ENCODE assay signal across 8 cellular contexts in the genomic region with DNA sequence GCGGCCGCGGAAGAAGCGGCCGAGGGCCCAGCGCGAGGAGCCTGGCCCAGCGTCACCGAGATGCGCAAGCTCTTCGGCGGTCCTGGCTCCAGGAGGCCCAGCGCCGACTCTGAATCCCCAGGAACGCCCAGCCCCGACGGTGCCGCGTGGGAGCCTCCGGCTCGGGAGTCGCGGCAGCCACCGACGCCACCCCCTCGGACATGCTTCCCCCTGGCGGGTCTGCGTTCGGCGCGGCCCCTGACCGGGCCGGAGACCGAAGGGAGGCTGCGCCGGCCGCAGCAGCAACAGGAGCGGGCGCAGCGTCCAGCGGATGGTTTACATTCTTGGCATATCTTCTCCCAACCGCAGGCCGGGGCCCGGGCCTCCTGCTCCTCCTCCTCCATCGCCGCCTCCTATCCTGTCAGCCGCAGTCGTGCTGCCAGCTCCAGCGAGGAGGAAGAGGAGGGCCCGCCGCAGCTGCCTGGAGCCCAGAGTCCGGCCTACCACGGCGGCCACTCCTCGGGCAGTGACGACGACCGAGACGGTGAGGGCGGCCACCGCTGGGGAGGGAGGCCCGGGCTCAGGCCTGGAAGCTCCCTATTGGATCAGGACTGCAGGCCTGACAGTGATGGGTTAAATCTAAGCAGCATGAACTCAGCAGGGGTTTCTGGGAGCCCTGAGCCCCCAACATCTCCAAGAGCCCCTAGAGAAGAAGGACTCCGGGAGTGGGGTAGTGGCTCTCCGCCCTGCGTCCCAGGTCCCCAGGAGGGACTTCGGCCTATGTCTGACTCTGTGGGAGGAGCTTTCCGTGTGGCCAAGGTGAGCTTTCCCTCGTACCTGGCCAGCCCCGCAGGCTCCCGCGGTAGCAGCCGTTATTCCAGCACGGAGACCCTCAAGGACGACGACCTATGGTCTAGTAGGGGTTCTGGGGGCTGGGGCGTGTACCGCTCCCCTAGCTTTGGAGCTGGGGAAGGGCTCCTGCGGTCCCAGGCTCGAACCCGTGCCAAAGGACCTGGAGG. TPM values are rescaled to one million over a fixed set of nuclear protein-coding genes. Genes with fewer than 3 reads are reported as not detected.
DNase-seq lines count a peak whose midpoint lies in the region; ATAC-seq and TF ChIP-seq lines count a peak whose summit lies in the region.

No MANE protein-coding gene starts in this region.

- intact Hi-C loops in activated T-helper 1 cell treated with anti-CD3 and anti-CD28 coated beads, Interleukin-12 subunit alpha, Interleukin-12 subunit beta, Interleukin-2, Interleukin-4 antibody, amounts not matched to agents 30 ng/mL and 10 ng/mL and 1 ng/mL, durations not matched to agents 14 hours and 24 hours and 36 hours (cut with micrococcal nuclease): loop anchor here (1.0 to 5.0 kb wide), 2 partner anchors 42 to 1088 kb away; a partner anchor contains a TSS

- H3K79me1 ChIP-seq in trophoblast cell (ENCODE audit: low read length): peaks cover 27% of the 10 kb centered on the region

- H3K4me2 ChIP-seq in trophoblast cell (ENCODE audit: low read length): peak overlapping the region; percentile 99

- peak overlapping the region; percentile 93 for H2BK120ac ChIP-seq in trophoblast cell (ENCODE audit: insufficient read depth, low read length, poor library complexity)

- no peaks in the 10 kb centered on the region for H3K27me3 ChIP-seq in cardiac muscle cell
- H3K27me3 ChIP-seq in trophoblast cell (ENCODE audit: insufficient read depth, low read length): no peaks in the 10 kb centered on the region

- peak overlapping the region; percentile 89 for H4K8ac ChIP-seq in trophoblast cell (ENCODE audit: low read depth, low read length)

- H2AK5ac ChIP-seq in trophoblast cell (ENCODE audit: low read length): peak overlapping the region; percentile 81

- H3K4me3 ChIP-seq in AG10803 (ENCODE audit: low read length) (peak overlapping the region; percentile 87), cardiac muscle cell (peak overlapping the region; percentile 74), trophoblast cell (ENCODE audit: low read depth, low read length) (peak overlapping the region; percentile 91)

- no peaks in the 10 kb centered on the region for H3K9me3 Mint-ChIP-seq in activated T-helper 1 cell treated with anti-CD3 and anti-CD28 coated beads, Interleukin-12 subunit alpha, Interleukin-12 subunit beta, Interleukin-2, Interleukin-4 antibody, amounts not matched to agents 30 ng/mL and 10 ng/mL and 1 ng/mL, durations not matched to agents 14 hours and 24 hours and 36 hours

- no peak for TF ChIP-seq CTCF in AG10803 (conservative IDR thresholded peaks at IDR 0.05; ENCODE audit: low read length)
- no peak for TF ChIP-seq CTCF in cardiac muscle cell (IDR thresholded peaks at IDR 0.05; ENCODE audit: low read depth, low read length)

- H3K36me3 Mint-ChIP-seq in activated T-helper 1 cell treated with anti-CD3 and anti-CD28 coated beads, Interleukin-12 subunit alpha, Interleukin-12 subunit beta, Interleukin-2, Interleukin-4 antibody, amounts not matched to agents 30 ng/mL and 10 ng/mL and 1 ng/mL, durations not matched to agents 14 hours and 24 hours and 36 hours (ENCODE audit: low read depth): no peaks in the 10 kb centered on the region

- peak overlapping the region; percentile 97 for H3K4ac ChIP-seq in trophoblast cell (ENCODE audit: low read depth, low read length)

- H3K27ac ChIP-seq in cardiac muscle cell: peak overlapping the region; percentile 100
- H3K27ac ChIP-seq in trophoblast cell (ENCODE audit: low read depth, low read length): peak overlapping the region; percentile 97

- H3K23ac ChIP-seq in trophoblast cell (ENCODE audit: low read length): no peak overlapping the region

- no peak overlapping the region for H3K27ac Mint-ChIP-seq in activated T-helper 1 cell treated with anti-CD3 and anti-CD28 coated beads, Interleukin-12 subunit alpha, Interleukin-12 subunit beta, Interleukin-2, Interleukin-4 antibody, amounts not matched to agents 30 ng/mL and 10 ng/mL and 1 ng/mL, durations not matched to agents 14 hours and 24 hours and 36 hours

- DNase-seq in AG10803 (ENCODE audit: low read depth): peak; percentile 98
- peak; percentile 94 for DNase-seq in HK-2 (ENCODE audit: unreplicated experiment)
- DNase-seq in activated T-helper 1 cell treated with anti-CD3 and anti-CD28 coated beads, Interleukin-12 subunit alpha, Interleukin-12 subunit beta, Interleukin-2, Interleukin-4 antibody, amounts not matched to agents 30 ng/mL and 10 ng/mL and 1 ng/mL, durations not matched to agents 14 hours and 24 hours and 36 hours (ENCODE audit: low spot score): no peak
- peak; percentile 96 to 99 for DNase-seq in cardiac muscle cell (ENCODE audit: low read depth in 1 of 2, low spot score in 1 of 2)
- peak; percentile 94 to 97 for DNase-seq in trophoblast cell
- DNase-seq in NCI-H2107 treated with DMSO at 0.1 percent for 48 hours (lab: John Stamatoyannopoulos, UW; ENCODE audit: unreplicated experiment): no peak

- peak overlapping the region; percentile 77 for H2BK12ac ChIP-seq in trophoblast cell (ENCODE audit: low read length)

- H3K36me3 ChIP-seq in cardiac muscle cell (peaks cover 5% of the 10 kb centered on the region), trophoblast cell (ENCODE audit: control insufficient read depth in 1 of 2, insufficient read depth in 2 of 2, low read length in 2 of 2) (peaks cover 12% of the 10 kb centered on the region in 2 experiments)

- no CpG with 5 or more reads among the region's 80 CpGs for WGBS in trophoblast cell (ENCODE audit: extremely low coverage, insufficient coverage, insufficient read length)

- H3K9ac ChIP-seq in trophoblast cell (ENCODE audit: low read length): peak overlapping the region; percentile 99

- H3K79me2 ChIP-seq in trophoblast cell (ENCODE audit: control insufficient read depth, insufficient read depth, low read length, poor library complexity): peaks cover 41% of the 10 kb centered on the region

- H3K27me3 Mint-ChIP-seq in activated T-helper 1 cell treated with anti-CD3 and anti-CD28 coated beads, Interleukin-12 subunit alpha, Interleukin-12 subunit beta, Interleukin-2, Interleukin-4 antibody, amounts not matched to agents 30 ng/mL and 10 ng/mL and 1 ng/mL, durations not matched to agents 14 hours and 24 hours and 36 hours (ENCODE audit: insufficient read depth): peaks cover 35% of the 10 kb centered on the region

- H3K14ac ChIP-seq in trophoblast cell (ENCODE audit: low read length): peak overlapping the region; percentile 98

- peaks cover 21% of the 10 kb centered on the region for H3K4me1 Mint-ChIP-seq in activated T-helper 1 cell treated with anti-CD3 and anti-CD28 coated beads, Interleukin-12 subunit alpha, Interleukin-12 subunit beta, Interleukin-2, Interleukin-4 antibody, amounts not matched to agents 30 ng/mL and 10 ng/mL and 1 ng/mL, durations not matched to agents 14 hours and 24 hours and 36 hours (ENCODE audit: low read depth)

- no peaks in the 10 kb centered on the region for H3K9me3 ChIP-seq in cardiac muscle cell (ENCODE audit: low read depth)
- H3K9me3 ChIP-seq in trophoblast cell (ENCODE audit: insufficient read depth, low read depth, low read length): peaks cover 2% of the 10 kb centered on the region

- peak overlapping the region; percentile 70 for H3K18ac ChIP-seq in trophoblast cell (ENCODE audit: low read length)

- peak overlapping the region; percentile 92 for H4K12ac ChIP-seq in trophoblast cell (ENCODE audit: low read depth, low read length)

- peak overlapping the region; percentile 19 for H3K4me3 Mint-ChIP-seq in activated T-helper 1 cell treated with anti-CD3 and anti-CD28 coated beads, Interleukin-12 subunit alpha, Interleukin-12 subunit beta, Interleukin-2, Interleukin-4 antibody, amounts not matched to agents 30 ng/mL and 10 ng/mL and 1 ng/mL, durations not matched to agents 14 hours and 24 hours and 36 hours

- peak overlapping the region; percentile 97 for H4K91ac ChIP-seq in trophoblast cell (ENCODE audit: low read depth, low read length)

- peak overlapping the region; percentile 87 for H2AFZ ChIP-seq in trophoblast cell (ENCODE audit: insufficient read depth, low read length, poor library complexity)

- peak overlapping the region; percentile 97 for H2BK5ac ChIP-seq in trophoblast cell (ENCODE audit: low read depth, low read length, poor library complexity)

- ATAC-seq in HG03378 (IDR thresholded peaks at IDR 0.05; ENCODE audit: unreplicated experiment) (no peak), GM18520 (IDR thresholded peaks at IDR 0.05; ENCODE audit: unreplicated experiment) (no peak)

- H3K4me1 ChIP-seq in cardiac muscle cell (ENCODE audit: low read depth): peaks cover 35% of the 10 kb centered on the region
- peaks cover 44 to 54% of the 10 kb centered on the region in 2 experiments for H3K4me1 ChIP-seq in trophoblast cell (ENCODE audit: control insufficient read depth in 1 of 2, insufficient read depth in 2 of 2, low read length in 2 of 2)

RNA-seq across cellular contexts. Expression of a gene that starts 1.2 kb away (rescaled TPM):
- total RNA-seq in activated T-helper 1 cell treated with anti-CD3 and anti-CD28 coated beads, Interleukin-12 subunit alpha, Interleukin-12 subunit beta, Interleukin-2, Interleukin-4 antibody, amounts not matched to agents 30 ng/mL and 10 ng/mL and 1 ng/mL, durations not matched to agents 14 hours and 24 hours and 36 hours: 0.05 TPM in 1 of 2 replicates, not detected in the other
- 37.2 and 60.3 TPM in 2 replicates for total RNA-seq in cardiac muscle cell
- 26.5 and 33.5 TPM in 2 replicates for polyA plus RNA-seq in cardiac muscle cell
- polyA plus RNA-seq in trophoblast cell (2013): 31.0 and 31.5 TPM in 2 replicates

RNA-seq across cellular contexts. Expression of a gene that starts 37.1 kb away (rescaled TPM):
- not detected in 2 replicates for total RNA-seq in activated T-helper 1 cell treated with anti-CD3 and anti-CD28 coated beads, Interleukin-12 subunit alpha, Interleukin-12 subunit beta, Interleukin-2, Interleukin-4 antibody, amounts not matched to agents 30 ng/mL and 10 ng/mL and 1 ng/mL, durations not matched to agents 14 hours and 24 hours and 36 hours
- total RNA-seq in cardiac muscle cell: 0.07 and 0.39 TPM in 2 replicates
- not detected in 2 replicates for polyA plus RNA-seq in cardiac muscle cell
- polyA plus RNA-seq in trophoblast cell (2013): 45.7 and 47.8 TPM in 2 replicates

Comparison
In these comparisons a context has a peak if more than half of its experiments do, and no peak if none do; other contexts are left out.
1. DNase-seq: peak in AG10803 (single experiment), HK-2 (single experiment), cardiac muscle cell (2 of 2) and trophoblast cell (2 of 2); none in activated T-helper 1 cell treated with anti-CD3 and anti-CD28 coated beads, Interleukin-12 subunit alpha, Interleukin-12 subunit beta, Interleukin-2, Interleukin-4 antibody, amounts not matched to agents 30 ng/mL and 10 ng/mL and 1 ng/mL, durations not matched to agents 14 hours and 24 hours and 36 hours (single experiment) and NCI-H2107 treated with DMSO at 0.1 percent for 48 hours (single experiment).
2. RNA of a gene that starts 1.2 kb away (total RNA-seq): 37.2 to 60.3 TPM in cardiac muscle cell; 0.05 TPM in activated T-helper 1 cell treated with anti-CD3 and anti-CD28 coated beads, Interleukin-12 subunit alpha, Interleukin-12 subunit beta, Interleukin-2, Interleukin-4 antibody, amounts not matched to agents 30 ng/mL and 10 ng/mL and 1 ng/mL, durations not matched to agents 14 hours and 24 hours and 36 hours; every median in the first group is over 10 times any median in the second.
3. Peak in every context shown above with its lines, with median percentiles within 50 percentile points of each other: H3K4me3 ChIP-seq.